8 cellular contexts compared by ENCODE assay signal in genomic region chr19:10411224-10411623, GRCh38. TPM values are rescaled to one million over a fixed set of nuclear protein-coding genes. Genes with fewer than 3 reads are reported as not detected.
DNase-seq lines count a peak whose midpoint lies in the region; ATAC-seq and TF ChIP-seq lines count a peak whose summit lies in the region.
"Not testable (repeated sequence)": the region's sequence is repeated elsewhere in the genome, so short reads cannot be mapped to it uniquely, and the experiment has no call there.

No MANE protein-coding gene starts in this region.

- H3K27ac ChIP-seq in CD4-positive, CD25-positive, alpha-beta regulatory T cell (ENCODE audit: insufficient read depth, low read length, poor library complexity, severe bottlenecking) = not testable (repeated sequence)
- H3K27ac ChIP-seq in KMS-11 (peak overlapping the region; percentile 100), OCI-LY7 (ENCODE audit: low read depth, low read length, poor library complexity, severe bottlenecking) (peak overlapping the region; percentile 100), thymus (ENCODE audit: low read depth) (peak overlapping the region; percentile 42)

- H3K27me3 ChIP-seq in CD4-positive, CD25-positive, alpha-beta regulatory T cell (ENCODE audit: control insufficient read depth, insufficient read depth, low read length); KMS-11 (ENCODE audit: insufficient read depth, low read depth); thymus (ENCODE audit: control insufficient read depth, insufficient read depth): not testable (repeated sequence)

- not testable (repeated sequence) for TF ChIP-seq CTCF in KMS-11 (conservative IDR thresholded peaks at IDR 0.05; ENCODE audit: low read depth, low read length); OCI-LY7 (conservative IDR thresholded peaks at IDR 0.05; ENCODE audit: low read length)

- CTCF ChIA-PET in OCI-LY7 (lab: Charles Lee; ENCODE audit: unreplicated experiment) = interaction anchor here (0.9 kb wide), 1 partner anchor 10 kb away, joined by 3 read pairs; no protein-coding TSS in a partner anchor

- H3K4me1 Mint-ChIP-seq in CD4-positive, CD25-positive, alpha-beta regulatory T cell = peaks cover 16 to 76% (median 46%) of the 10 kb centered on the region in 4 donors
- peaks cover 72% of the 10 kb centered on the region for H3K4me1 Mint-ChIP-seq in activated CD4-positive, alpha-beta T cell treated with anti-CD3 and anti-CD28 coated beads, Interleukin-2, amount 10 ng/mL, durations not matched to agents 24 days and 14 days
- H3K4me1 Mint-ChIP-seq in activated T-cell treated with anti-CD3 and anti-CD28 coated beads, Interleukin-2, amount 50 U/mL, for 72 hours (ENCODE audit: low read depth) = peaks cover 76% of the 10 kb centered on the region
- peaks cover 60% of the 10 kb centered on the region for H3K4me1 Mint-ChIP-seq in dendritic cell treated with granulocyte-macrophage colony-stimulating factor and Interleukin-4, amounts not matched to agents 40 ng/mL and 50 ng/mL, for 4 days (ENCODE audit: low read depth)
- H3K4me1 Mint-ChIP-seq in naive thymus-derived CD8-positive, alpha-beta T cell = peaks cover 13 to 75% (median 56%) of the 10 kb centered on the region in 4 donors

- BruUV-seq in OCI-LY7 (replicated peaks; lab: Mats Ljungman, UMichigan) = not testable (repeated sequence)

- H3K9ac ChIP-seq in KMS-11 = peak overlapping the region; percentile 73; the same call in 1 of the 2 replicates

- peak overlapping the region in 2 of 3 donors; percentile 89 to 93 for H3K27ac Mint-ChIP-seq in CD4-positive, CD25-positive, alpha-beta regulatory T cell
- peak overlapping the region; percentile 90 for H3K27ac Mint-ChIP-seq in activated CD4-positive, alpha-beta T cell treated with anti-CD3 and anti-CD28 coated beads, Interleukin-2, amount 10 ng/mL, durations not matched to agents 24 days and 14 days
- not testable (repeated sequence) for H3K27ac Mint-ChIP-seq in activated T-cell treated with anti-CD3 and anti-CD28 coated beads, Interleukin-2, amount 50 U/mL, for 72 hours
- H3K27ac Mint-ChIP-seq in dendritic cell treated with granulocyte-macrophage colony-stimulating factor and Interleukin-4, amounts not matched to agents 40 ng/mL and 50 ng/mL, for 4 days = peak overlapping the region; percentile 41
- peak overlapping the region in 6 of 10 donors; percentile 17 to 72 (median 42) for H3K27ac Mint-ChIP-seq in naive thymus-derived CD8-positive, alpha-beta T cell

- H3K4me3 Mint-ChIP-seq in CD4-positive, CD25-positive, alpha-beta regulatory T cell = peak overlapping the region in 1 of 4 donors; percentile 67
- H3K4me3 Mint-ChIP-seq in activated CD4-positive, alpha-beta T cell treated with anti-CD3 and anti-CD28 coated beads, Interleukin-2, amount 10 ng/mL, durations not matched to agents 24 days and 14 days = peak overlapping the region; percentile 55
- H3K4me3 Mint-ChIP-seq in activated T-cell treated with anti-CD3 and anti-CD28 coated beads, Interleukin-2, amount 50 U/mL, for 72 hours = peak overlapping the region; percentile 20 to 43
- H3K4me3 Mint-ChIP-seq in dendritic cell treated with granulocyte-macrophage colony-stimulating factor and Interleukin-4, amounts not matched to agents 40 ng/mL and 50 ng/mL, for 4 days; naive thymus-derived CD8-positive, alpha-beta T cell: not testable (repeated sequence)

- DNase-seq in CD4-positive, CD25-positive, alpha-beta regulatory T cell; activated CD4-positive, alpha-beta T cell treated with anti-CD3 and anti-CD28 coated beads, Interleukin-2, amount 10 ng/mL, durations not matched to agents 24 days and 14 days; activated T-cell treated with anti-CD3 and anti-CD28 coated beads, Interleukin-2, amount 50 U/mL, for 72 hours; naive thymus-derived CD8-positive, alpha-beta T cell: not testable (repeated sequence)
- peak; percentile 63 for DNase-seq in OCI-LY7 (ENCODE audit: low spot score)

- not testable (repeated sequence) for H4K20me1 ChIP-seq in KMS-11 (ENCODE audit: insufficient read depth); OCI-LY7 (ENCODE audit: insufficient read depth, low read length)

- peaks cover 11% of the 10 kb centered on the region; the same call in 1 of the 2 replicates for H3K79me2 ChIP-seq in KMS-11 (ENCODE audit: insufficient read depth, low read depth)
- H3K79me2 ChIP-seq in OCI-LY7 (ENCODE audit: insufficient read depth, low read depth, low read length) = peaks cover 43% of the 10 kb centered on the region

- not testable (repeated sequence) for H3K9me2 ChIP-seq in OCI-LY7 (ENCODE audit: insufficient read depth, low read length)

- ATAC-seq in CD4-positive, CD25-positive, alpha-beta regulatory T cell (ENCODE audit: low read depth in 2 of 2); activated T-cell treated with anti-CD3 and anti-CD28 coated beads, Interleukin-2, amount 50 U/mL, for 72 hours (replicated peaks in 1 of 2); naive thymus-derived CD8-positive, alpha-beta T cell: not testable (repeated sequence)

- H3K9me3 Mint-ChIP-seq in CD4-positive, CD25-positive, alpha-beta regulatory T cell; activated CD4-positive, alpha-beta T cell treated with anti-CD3 and anti-CD28 coated beads, Interleukin-2, amount 10 ng/mL, durations not matched to agents 24 days and 14 days; activated T-cell treated with anti-CD3 and anti-CD28 coated beads, Interleukin-2, amount 50 U/mL, for 72 hours; dendritic cell treated with granulocyte-macrophage colony-stimulating factor and Interleukin-4, amounts not matched to agents 40 ng/mL and 50 ng/mL, for 4 days; naive thymus-derived CD8-positive, alpha-beta T cell: not testable (repeated sequence)

- not testable (repeated sequence) for H3K27me3 Mint-ChIP-seq in CD4-positive, CD25-positive, alpha-beta regulatory T cell; activated CD4-positive, alpha-beta T cell treated with anti-CD3 and anti-CD28 coated beads, Interleukin-2, amount 10 ng/mL, durations not matched to agents 24 days and 14 days; activated T-cell treated with anti-CD3 and anti-CD28 coated beads, Interleukin-2, amount 50 U/mL, for 72 hours (ENCODE audit: low read depth); dendritic cell treated with granulocyte-macrophage colony-stimulating factor and Interleukin-4, amounts not matched to agents 40 ng/mL and 50 ng/mL, for 4 days; naive thymus-derived CD8-positive, alpha-beta T cell

- H2AFZ ChIP-seq in KMS-11 (ENCODE audit: low read depth); OCI-LY7 (ENCODE audit: low read length): not testable (repeated sequence)

- 92% methylated on average over 5 of the region's 5 CpGs for WGBS in thymus

- H3K4me3 ChIP-seq in CD4-positive, CD25-positive, alpha-beta regulatory T cell (ENCODE audit: low read depth, low read length); KMS-11 (IDR thresholded peaks at IDR 0.05; ENCODE audit: insufficient read depth, low read depth, low read length); thymus (ENCODE audit: low read length): not testable (repeated sequence)
- H3K4me3 ChIP-seq in OCI-LY7 (ENCODE audit: low read depth, low read length, poor library complexity, severe bottlenecking) = peak overlapping the region; percentile 61

- not testable (repeated sequence) for H3K36me3 ChIP-seq in CD4-positive, CD25-positive, alpha-beta regulatory T cell (ENCODE audit: control insufficient read depth, insufficient read depth, low read length); KMS-11 (ENCODE audit: insufficient read depth); thymus (ENCODE audit: control insufficient read depth, insufficient read depth)
- H3K36me3 ChIP-seq in OCI-LY7 (ENCODE audit: insufficient read depth, low read length) = peaks cover 22% of the 10 kb centered on the region

- peaks cover 65% of the 10 kb centered on the region for H3K4me1 ChIP-seq in CD4-positive, CD25-positive, alpha-beta regulatory T cell (ENCODE audit: control insufficient read depth, insufficient read depth, low read length, poor library complexity, severe bottlenecking)
- H3K4me1 ChIP-seq in KMS-11 (ENCODE audit: low read depth, poor library complexity, severe bottlenecking) = peaks cover 74% of the 10 kb centered on the region
- H3K4me1 ChIP-seq in OCI-LY7 (ENCODE audit: insufficient read depth, low read length, poor library complexity, severe bottlenecking) = peaks cover 98% of the 10 kb centered on the region
- peaks cover 29% of the 10 kb centered on the region for H3K4me1 ChIP-seq in thymus (ENCODE audit: control insufficient read depth, insufficient read depth, low read length)

- not testable (repeated sequence) for H3K36me3 Mint-ChIP-seq in CD4-positive, CD25-positive, alpha-beta regulatory T cell; activated T-cell treated with anti-CD3 and anti-CD28 coated beads, Interleukin-2, amount 50 U/mL, for 72 hours (ENCODE audit: insufficient read depth in 2 of 2); dendritic cell treated with granulocyte-macrophage colony-stimulating factor and Interleukin-4, amounts not matched to agents 40 ng/mL and 50 ng/mL, for 4 days (ENCODE audit: low read depth); naive thymus-derived CD8-positive, alpha-beta T cell
- peaks cover 15% of the 10 kb centered on the region for H3K36me3 Mint-ChIP-seq in activated CD4-positive, alpha-beta T cell treated with anti-CD3 and anti-CD28 coated beads, Interleukin-2, amount 10 ng/mL, durations not matched to agents 24 days and 14 days (ENCODE audit: low read depth)

- H3K4me2 ChIP-seq in KMS-11 = peak overlapping the region; percentile 91; the same call in 1 of the 2 replicates
- H3K4me2 ChIP-seq in OCI-LY7 (ENCODE audit: low read length) = peak overlapping the region; percentile 78

- POLR2A ChIA-PET in OCI-LY7 (lab: Charles Lee) = interaction anchor here (0.9 to 2.0 kb wide), 4 partner anchors 9 to 169 kb away, joined by 3 to 7 read pairs (median 6); partner anchors contain the start of genes ICAM5 and PDE4A
- POLR2A ChIA-PET in naive thymus-derived CD8-positive, alpha-beta T cell (lab: Charles Lee) = interaction anchor here (8.6 kb wide), 1 partner anchor 7 kb away, joined by 91 read pairs; the partner anchor contains the start of gene CDC37

- H3K9me3 ChIP-seq in CD4-positive, CD25-positive, alpha-beta regulatory T cell (ENCODE audit: control insufficient read depth in 2 of 2, low read length in 2 of 2); OCI-LY7 (ENCODE audit: low read length); thymus (ENCODE audit: control insufficient read depth): not testable (repeated sequence)

- intact Hi-C loops in OCI-LY7 (cut with micrococcal nuclease; ENCODE audit: unreplicated experiment); activated CD4-positive, alpha-beta T cell treated with anti-CD3 and anti-CD28 coated beads, Interleukin-2, amount 10 ng/mL, durations not matched to agents 24 days and 14 days (cut with micrococcal nuclease); dendritic cell treated with granulocyte-macrophage colony-stimulating factor and Interleukin-4, amounts not matched to agents 40 ng/mL and 50 ng/mL, for 4 days (cut with micrococcal nuclease): not testable (repeated sequence)

RNA-seq across cellular contexts. Expression of gene CDC37, which starts 7.9 kb away (rescaled TPM):
- 229 TPM for total RNA-seq in CD4-positive, CD25-positive, alpha-beta regulatory T cell
- 10 to 100 TPM; 53.4 to 69.9 (median 61.0) TPM for polyA plus RNA-seq in CD4-positive, CD25-positive, alpha-beta regulatory T cell
- 332 and 345 TPM in 2 replicates for total RNA-seq in OCI-LY7 (2014; rRNA removed; shearing (Covaris generic))
- total RNA-seq in OCI-LY7 (2022) = 269 and 271 TPM in 2 replicates
- total RNA-seq in activated CD4-positive, alpha-beta T cell treated with anti-CD3 and anti-CD28 coated beads, Interleukin-2, amount 10 ng/mL, durations not matched to agents 24 days and 14 days = 304 and 310 TPM in 2 replicates
- total RNA-seq in activated T-cell treated with anti-CD3 and anti-CD28 coated beads, Interleukin-2, amount 50 U/mL, for 72 hours = 100 to 1,000 TPM; 128 to 137 TPM
- total RNA-seq in naive thymus-derived CD8-positive, alpha-beta T cell = 100 to 1,000 TPM; 155 to 158 TPM
- polyA plus RNA-seq in naive thymus-derived CD8-positive, alpha-beta T cell = 10 to 100 TPM; 63.2 to 81.1 (median 65.6) TPM
- 313 TPM for polyA plus RNA-seq in thymus

RNA-seq across cellular contexts. Expression of gene PDE4A, which starts 9.1 kb away (rescaled TPM):
- 16.6 TPM for total RNA-seq in CD4-positive, CD25-positive, alpha-beta regulatory T cell
- 1 to 10 TPM in 3 of 4 donors, under 1 TPM in 1; 0.86 to 4.2 (median 3.5) TPM for polyA plus RNA-seq in CD4-positive, CD25-positive, alpha-beta regulatory T cell
- 9.4 and 16.4 TPM in 2 replicates for total RNA-seq in OCI-LY7 (2014; rRNA removed; shearing (Covaris generic))
- total RNA-seq in OCI-LY7 (2022) = 42.4 and 45.1 TPM in 2 replicates
- 55.3 and 58.0 TPM in 2 replicates for total RNA-seq in activated CD4-positive, alpha-beta T cell treated with anti-CD3 and anti-CD28 coated beads, Interleukin-2, amount 10 ng/mL, durations not matched to agents 24 days and 14 days
- 10 to 100 TPM; 21.8 to 36.8 TPM for total RNA-seq in activated T-cell treated with anti-CD3 and anti-CD28 coated beads, Interleukin-2, amount 50 U/mL, for 72 hours
- under 1 TPM; 0.88 to 0.99 TPM for total RNA-seq in naive thymus-derived CD8-positive, alpha-beta T cell
- 1 to 10 TPM in 2 of 3 donors, under 1 TPM in 1; 0.33 to 2.5 (median 1.9) TPM for polyA plus RNA-seq in naive thymus-derived CD8-positive, alpha-beta T cell
- polyA plus RNA-seq in thymus = 4.8 TPM

RNA-seq across cellular contexts. Expression of gene TYK2, which starts 30.9 kb away (rescaled TPM):
- 304 TPM for total RNA-seq in CD4-positive, CD25-positive, alpha-beta regulatory T cell
- polyA plus RNA-seq in CD4-positive, CD25-positive, alpha-beta regulatory T cell = 10 to 100 TPM; 50.3 to 58.3 (median 53.9) TPM
- total RNA-seq in OCI-LY7 (2014; rRNA removed; shearing (Covaris generic)) = 151 and 185 TPM in 2 replicates
- 214 and 216 TPM in 2 replicates for total RNA-seq in OCI-LY7 (2022)
- 244 and 255 TPM in 2 replicates for total RNA-seq in activated CD4-positive, alpha-beta T cell treated with anti-CD3 and anti-CD28 coated beads, Interleukin-2, amount 10 ng/mL, durations not matched to agents 24 days and 14 days
- 100 to 1,000 TPM; 174 to 222 TPM for total RNA-seq in activated T-cell treated with anti-CD3 and anti-CD28 coated beads, Interleukin-2, amount 50 U/mL, for 72 hours
- 100 to 1,000 TPM; 313 to 319 TPM for total RNA-seq in naive thymus-derived CD8-positive, alpha-beta T cell
- 10 to 100 TPM; 33.4 to 50.3 (median 43.9) TPM for polyA plus RNA-seq in naive thymus-derived CD8-positive, alpha-beta T cell
- 291 TPM for polyA plus RNA-seq in thymus
